ENCODE assay signal across 8 cellular contexts in genomic region chr7:51980813-51981212, GRCh38.
"Had no signal": no experiment of that assay in that cellular context is flagged by ENCODE, and none has a peak within 500 bp of the region (broad histone marks: within the 10 kb centered on the region; RNA-seq: fewer than 3 reads in every experiment).

No MANE protein-coding gene starts in this region.

- H3K27ac Mint-ChIP-seq: GM23338, HFFc6, IgD-negative memory B cell had no signal

- H3K4me3 ChIP-seq: GM23338, HAP-1 had no signal

- H3K9ac ChIP-seq: KMS-11 had no signal

- H3K9me3 ChIP-seq: HAP-1 had no signal

- H3K4me3 Mint-ChIP-seq: GM23338, HFFc6, IgD-negative memory B cell had no signal

- H3K27me3 Mint-ChIP-seq: IgD-negative memory B cell had no signal

- H3K27ac ChIP-seq: HL-60, KMS-11 had no signal

- ATAC-seq: GM23338, HCT116 had no signal

- H3K9me3 Mint-ChIP-seq: GM23338 had no signal

- H3K4me2 ChIP-seq: GM23338, KMS-11 had no signal

- H3K36me3 ChIP-seq: HAP-1 had no signal

- H2AFZ ChIP-seq: GM23338 had no signal

- DNase-seq: H7, HFFc6 had no signal

- H3K36me3 Mint-ChIP-seq: IgD-negative memory B cell had no signal

- H3K4me1 Mint-ChIP-seq: IgD-negative memory B cell had no signal
